In genomic region chr1:206803221-206803730, GRCh38 we compare ENCODE assay signal across 10 cellular contexts. TPM values are rescaled to one million over a fixed set of nuclear protein-coding genes. Genes with fewer than 3 reads are reported as not detected.
DNase-seq lines count a peak whose midpoint lies in the region; ATAC-seq and TF ChIP-seq lines count a peak whose summit lies in the region.
"Had no signal": no experiment of that assay in that cellular context is flagged by ENCODE, and none has a peak within 500 bp of the region (broad histone marks: within the 10 kb centered on the region; RNA-seq: fewer than 3 reads in every experiment).

No MANE protein-coding gene starts in this region.

- H3K9me3 ChIP-seq in MG63, result no peaks in the 10 kb centered on the region
- H3K9me3 ChIP-seq: A549 had no signal

- DNase-seq in activated gamma-delta T cell treated with Interleukin-2 at 50 U/mL for 16 hours (peak; percentile 73), activated gamma-delta T cell (lab: John Stamatoyannopoulos, UW) (no peak), omental fat pad (ENCODE audit: low spot score) (no peak), MG63 (no peak), SHP77 (lab: John Stamatoyannopoulos, UW) (no peak)
- peak; percentile 77 to 81 for DNase-seq in activated T-cell treated with anti-CD3 and anti-CD28 coated beads, Interleukin-2, amount 50 U/mL, for 48 hours
- peak; percentile 51 to 83 for DNase-seq in stimulated activated CD4-positive, alpha-beta T cell treated with anti-CD3 and anti-CD28 coated beads, Interleukin-4, amount 100 ng/mL, for 4 hours

- H3K4me3 ChIP-seq in MG63, result no peak overlapping the region
- H3K4me3 ChIP-seq: A549, SK-N-MC had no signal

- no peaks in the 10 kb centered on the region for H3K36me3 ChIP-seq in MG63

- ATAC-seq in HG03565 (IDR thresholded peaks at IDR 0.05; ENCODE audit: unreplicated experiment) (peak; percentile 91), omental fat pad (ENCODE audit: low FRiP score) (no peak)

- TF ChIP-seq CTCF in omental fat pad (IDR thresholded peaks at IDR 0.05), result no peak

- peaks cover 10% of the 10 kb centered on the region for H3K27me3 ChIP-seq in MG63

RNA-seq across cellular contexts. Expression of gene IL10, which starts 31.0 kb away (rescaled TPM):
- 10 to 100 TPM; 10.9 to 34.4 (median 28.7) TPM for total RNA-seq in omental fat pad
- total RNA-seq in MG63 (2014; rRNA removed; shearing (Covaris generic); ENCODE audit: low replicate concordance), result not detected in 2 replicates

RNA-seq across cellular contexts. Expression of gene IL19, which starts 32.7 kb away (rescaled TPM):
- under 1 TPM in 1 of 4 donors, not detected in 3; 0.60 TPM for total RNA-seq in omental fat pad
- total RNA-seq in MG63 (2014; rRNA removed; shearing (Covaris generic); ENCODE audit: low replicate concordance), result not detected in 2 replicates

Comparison
In these comparisons a context has a peak if more than half of its experiments do, and no peak if none do; other contexts are left out.
1. DNase-seq: peak in activated gamma-delta T cell treated with Interleukin-2 at 50 U/mL for 16 hours (single experiment), activated T-cell treated with anti-CD3 and anti-CD28 coated beads, Interleukin-2, amount 50 U/mL, for 48 hours (2 of 2) and stimulated activated CD4-positive, alpha-beta T cell treated with anti-CD3 and anti-CD28 coated beads, Interleukin-4, amount 100 ng/mL, for 4 hours (2 of 2); none in activated gamma-delta T cell (single experiment), omental fat pad (single experiment), MG63 (single experiment) and SHP77 (0 of 2).
2. RNA of gene IL10, which starts 31.0 kb away (total RNA-seq): 10.9 to 34.4 TPM in omental fat pad; not detected in MG63; every median in the first group is over 10 times any median in the second.